In the genomic region with DNA sequence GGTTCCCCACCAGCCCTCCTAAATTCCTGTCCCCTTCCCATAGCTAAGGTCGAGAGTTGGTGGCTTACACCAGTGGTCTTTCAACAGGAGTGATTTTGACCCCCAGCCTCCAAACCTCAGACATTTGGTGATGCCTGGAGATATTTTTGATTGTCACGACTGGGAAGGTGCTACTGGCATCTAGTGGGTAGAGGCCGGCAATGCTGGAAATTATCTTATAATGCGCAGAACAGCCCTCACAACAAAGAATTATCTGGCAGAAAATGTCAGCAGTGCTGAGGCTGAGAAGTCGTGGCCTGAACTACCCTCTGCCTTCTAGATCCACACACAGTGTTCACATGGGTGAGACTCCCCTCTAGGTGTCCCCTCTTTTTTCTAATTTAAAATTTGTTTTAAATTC, we compare ENCODE assay signal across 13 cellular contexts.
DNase-seq lines count a peak whose midpoint lies in the region; ATAC-seq and TF ChIP-seq lines count a peak whose summit lies in the region.
"Had no signal": no experiment of that assay in that cellular context is flagged by ENCODE, and none has a peak within 500 bp of the region (broad histone marks: within the 10 kb centered on the region; RNA-seq: fewer than 3 reads in every experiment).

No MANE protein-coding gene starts in this region.

- H3K27me3 ChIP-seq in hepatocyte: no peaks in the 10 kb centered on the region

- peaks cover 0 to 4% (median 2%) of the 10 kb centered on the region in 3 donors for H3K27me3 Mint-ChIP-seq in CD14-positive monocyte (ENCODE audit: low read depth in 3 of 3)

- DNase-seq in CD14-positive monocyte (ENCODE audit: low spot score): no peak
- peak; percentile 4 for DNase-seq in GM13977 (ENCODE audit: low spot score)
- peak; percentile 54 for DNase-seq in SK-MEL-5 (ENCODE audit: low read depth, low spot score)
- no peak for DNase-seq in hepatocyte (ENCODE audit: low spot score)
- DNase-seq in NCI-H1436 treated with DMSO at 0.1 percent for 48 hours (lab: John Stamatoyannopoulos, UW): no peak
- DNase-seq: effector memory CD8-positive, alpha-beta T cell; GOT3; kidney; NCI-H2081 treated with DMSO at 0.1 percent for 48 hours; psoas muscle had no signal

- WGBS in hepatocyte (ENCODE audit: low lambda C conversion rate, missing lambda C conversion rate): 88% methylated on average over 5 of the region's 5 CpGs

- H3K27ac Mint-ChIP-seq in CD14-positive monocyte: peak overlapping the region in 1 of 7 donors; percentile 59
- H3K27ac Mint-ChIP-seq: effector memory CD8-positive, alpha-beta T cell had no signal

- H3K27ac ChIP-seq in hepatocyte: no peak overlapping the region
- H3K27ac ChIP-seq: psoas muscle had no signal

- ATAC-seq in GM19324 (IDR thresholded peaks at IDR 0.05; ENCODE audit: low FRiP score, unreplicated experiment): no peak
- ATAC-seq in HG02588 (IDR thresholded peaks at IDR 0.05; ENCODE audit: unreplicated experiment): no peak
- no peak for ATAC-seq in HG02759 (IDR thresholded peaks at IDR 0.05; ENCODE audit: unreplicated experiment)
- ATAC-seq: effector memory CD8-positive, alpha-beta T cell; psoas muscle had no signal

- no peaks in the 10 kb centered on the region for H3K4me1 ChIP-seq in hepatocyte (ENCODE audit: insufficient read depth)
- H3K4me1 ChIP-seq: psoas muscle had no signal

- H3K4me3 Mint-ChIP-seq in CD14-positive monocyte: no peak overlapping the region
- H3K4me3 Mint-ChIP-seq: effector memory CD8-positive, alpha-beta T cell had no signal

- no peak overlapping the region for H2AFZ ChIP-seq in hepatocyte

- peaks cover 11 to 33% of the 10 kb centered on the region in 2 donors for H3K36me3 Mint-ChIP-seq in CD14-positive monocyte

- intact Hi-C loops in CD14-positive monocyte (cut with micrococcal nuclease): no loop called here

- peaks cover 31% of the 10 kb centered on the region for H3K4me1 Mint-ChIP-seq in CD14-positive monocyte

- H3K4me3 ChIP-seq in hepatocyte: no peak overlapping the region
- H3K4me3 ChIP-seq: psoas muscle had no signal

- H3K9me2 ChIP-seq in hepatocyte (replicated peaks; ENCODE audit: insufficient read depth): no peaks in the 10 kb centered on the region

- H3K9me3 Mint-ChIP-seq in CD14-positive monocyte: no peaks in the 10 kb centered on the region
- H3K9me3 Mint-ChIP-seq: effector memory CD8-positive, alpha-beta T cell had no signal

- TF ChIP-seq CTCF in CD14-positive monocyte (IDR thresholded peaks at IDR 0.05) (peak; percentile 31), GM13977 (IDR thresholded peaks at IDR 0.05; ENCODE audit: extremely low read depth, insufficient read depth, missing control alignments) (no peak), hepatocyte (IDR thresholded peaks at IDR 0.05; ENCODE audit: poor library complexity) (peak; percentile 20)

- H3K36me3 ChIP-seq in hepatocyte (replicated peaks; ENCODE audit: insufficient read depth, low read depth): no peaks in the 10 kb centered on the region

- in situ Hi-C loops in GM13977 (cut with MboI; ENCODE audit: low pct_unique_long_range_greater_than_20kb, low sequenced_read_pairs, unreplicated experiment): no loop called here
- in situ Hi-C loops in SK-MEL-5 (cut with HindIII; ENCODE audit: low pct_unique_long_range_greater_than_20kb, low sequenced_read_pairs): no loop called here

- H3K9me3 ChIP-seq in hepatocyte (ENCODE audit: low read depth): no peaks in the 10 kb centered on the region
- H3K9me3 ChIP-seq: psoas muscle had no signal

- H3K79me2 ChIP-seq in hepatocyte: no peaks in the 10 kb centered on the region

- H4K20me1 ChIP-seq in hepatocyte (ENCODE audit: insufficient read depth, poor library complexity, severe bottlenecking): no peaks in the 10 kb centered on the region

- no peak overlapping the region for H3K4me2 ChIP-seq in hepatocyte

Comparison
In these comparisons a context has a peak if more than half of its experiments do, and no peak if none do; other contexts are left out.
1. DNase-seq: peak in GM13977 (single experiment) and SK-MEL-5 (single experiment); none in CD14-positive monocyte (single experiment), hepatocyte (single experiment) and NCI-H1436 treated with DMSO at 0.1 percent for 48 hours (single experiment).